8 cellular contexts compared by ENCODE assay signal in the genomic region with DNA sequence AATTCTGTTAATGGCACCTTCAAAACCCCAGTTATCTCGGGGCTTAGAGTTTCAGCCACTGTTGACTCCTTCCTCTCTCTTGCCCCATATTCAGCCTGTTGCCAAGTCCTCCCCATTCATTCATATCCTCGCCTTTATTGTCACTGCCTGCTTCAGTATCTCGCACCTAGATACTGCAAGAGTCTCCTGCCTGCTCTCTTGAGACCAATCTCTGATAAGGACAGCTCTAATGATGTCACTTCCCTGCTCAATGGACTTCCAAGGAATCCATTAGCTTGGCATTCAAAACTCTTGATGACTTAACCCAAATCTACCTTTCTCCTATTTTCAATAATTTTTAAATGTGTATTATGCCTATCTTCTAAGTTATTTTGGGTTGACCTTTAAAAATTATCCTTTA. TPM values are rescaled to one million over a fixed set of nuclear protein-coding genes. Genes with fewer than 3 reads are reported as not detected.
DNase-seq lines count a peak whose midpoint lies in the region; ATAC-seq, FAIRE-seq and TF ChIP-seq lines count a peak whose summit lies in the region.

No MANE protein-coding gene starts in this region.

- H3K4me3 Mint-ChIP-seq in activated naive CD4-positive, alpha-beta T cell treated with anti-CD3 and anti-CD28 coated beads, Interleukin-2, amount 10 ng/mL, durations not matched to agents 7 days and 5 days = peak overlapping the region; percentile 90
- H3K4me3 Mint-ChIP-seq in astrocyte (ENCODE audit: unreplicated experiment) = peak overlapping the region; percentile 94

- peaks cover 14% of the 10 kb centered on the region for H4K20me1 ChIP-seq in astrocyte (ENCODE audit: insufficient read depth, low read length)
- no peaks in the 10 kb centered on the region for H4K20me1 ChIP-seq in HepG2 (ENCODE audit: insufficient read depth, low read length)

- H3K36me3 ChIP-seq in astrocyte (ENCODE audit: insufficient read depth, low read length) (peaks cover 3% of the 10 kb centered on the region), HepG2 (replicated peaks in 1 of 2; ENCODE audit: control insufficient read depth in 1 of 2, insufficient read depth in 2 of 2, low read length in 2 of 2) (no peaks in the 10 kb centered on the region), transverse colon (no peaks in the 10 kb centered on the region)

- H3K9ac ChIP-seq in astrocyte (ENCODE audit: low read length) = no peak overlapping the region
- peak overlapping the region; percentile 75 for H3K9ac ChIP-seq in HepG2 (ENCODE audit: insufficient read depth, low read depth, low read length)

- TF ChIP-seq POLR2A in HepG2 (IDR thresholded peaks at IDR 0.05; ENCODE audit: insufficient read depth in 1 of 2, low read depth in 2 of 2, low read length in 2 of 2) (no peak), transverse colon (IDR thresholded peaks at IDR 0.05) (no peak)

- FAIRE-seq in astrocyte (lab: Jason Lieb, UNC) = no peak
- no peak for FAIRE-seq in HepG2 (lab: Jason Lieb, UNC)
- FAIRE-seq in D721Med (lab: Jason Lieb, UNC) = no peak

- H3K27ac Mint-ChIP-seq in activated naive CD4-positive, alpha-beta T cell treated with anti-CD3 and anti-CD28 coated beads, Interleukin-2, amount 10 ng/mL, durations not matched to agents 7 days and 5 days = no peak overlapping the region
- H3K27ac Mint-ChIP-seq in activated naive CD4-positive, alpha-beta T cell treated with anti-CD3 and anti-CD28 coated beads, Interleukin-2, amount 50 U/mL, for 72 hours = peak overlapping the region in 1 of 2 donors; percentile 77
- H3K27ac Mint-ChIP-seq in astrocyte (ENCODE audit: unreplicated experiment) = no peak overlapping the region

- peaks cover 6% of the 10 kb centered on the region for H3K36me3 Mint-ChIP-seq in activated naive CD4-positive, alpha-beta T cell treated with anti-CD3 and anti-CD28 coated beads, Interleukin-2, amount 10 ng/mL, durations not matched to agents 7 days and 5 days
- H3K36me3 Mint-ChIP-seq in activated naive CD4-positive, alpha-beta T cell treated with anti-CD3 and anti-CD28 coated beads, Interleukin-2, amount 50 U/mL, for 72 hours = no peaks in the 10 kb centered on the region
- no peaks in the 10 kb centered on the region for H3K36me3 Mint-ChIP-seq in astrocyte (ENCODE audit: low read depth, unreplicated experiment)

- H3K9me3 ChIP-seq in astrocyte (ENCODE audit: insufficient read depth, low read depth, low read length) = no peaks in the 10 kb centered on the region
- H3K9me3 ChIP-seq in HepG2 (ENCODE audit: low read length) = no peaks in the 10 kb centered on the region
- H3K9me3 ChIP-seq in transverse colon = no peaks in the 10 kb centered on the region

- H3K27ac ChIP-seq in astrocyte (ENCODE audit: low read depth, low read length) = no peak overlapping the region
- no peak overlapping the region for H3K27ac ChIP-seq in HepG2 (ENCODE audit: extremely low read length, insufficient read depth, low read length)
- H3K27ac ChIP-seq in transverse colon = peak overlapping the region; percentile 89 to 97 (median 95)

- H3K4me2 ChIP-seq in astrocyte (ENCODE audit: low read length) (peak overlapping the region; percentile 86), HepG2 (ENCODE audit: low read depth, low read length) (peak overlapping the region; percentile 77)

- H3K4me3 ChIP-seq in astrocyte (ENCODE audit: insufficient read depth, low read depth, low read length) (peak overlapping the region; percentile 72), HepG2 (replicated peaks in 1 of 3; ENCODE audit: insufficient read depth in 1 of 3, low read depth in 2 of 3, low read length in 3 of 3) (peak overlapping the region; percentile 78 to 85 (median 79); a peak in 5 of 6 replicates), transverse colon (peak overlapping the region in 2 of 4 donors; percentile 78 to 83)

- TF ChIP-seq RAD21 in HepG2 (CRISPR knock-in tag; IDR thresholded peaks at IDR 0.05) = no peak

- TSS peak; percentile 79 for BruUV-seq in HepG2 (replicated peaks; lab: Mats Ljungman, UMichigan)

- intact Hi-C loops in HepG2 (cut with micrococcal nuclease; ENCODE audit: unreplicated experiment) = no loop called here
- intact Hi-C loops in transverse colon (cut with DNase I; ENCODE audit: low total_unique reads) = no loop called here

- peaks cover 27% of the 10 kb centered on the region for H3K4me1 Mint-ChIP-seq in activated naive CD4-positive, alpha-beta T cell treated with anti-CD3 and anti-CD28 coated beads, Interleukin-2, amount 10 ng/mL, durations not matched to agents 7 days and 5 days
- H3K4me1 Mint-ChIP-seq in astrocyte (ENCODE audit: low read depth, unreplicated experiment) = peaks cover 6% of the 10 kb centered on the region

- POLR2A ChIA-PET in HepG2 (lab: Yijun Ruan, JAX) = interaction anchor here (0.6 to 2.6 kb wide), 6 partner anchors 8 to 218 kb away, joined by 3 to 13 read pairs (median 6); partner anchors contain the start of genes RPL39, SEPTIN6 and STEEP1

- DNase-seq in activated naive CD4-positive, alpha-beta T cell treated with anti-CD3 and anti-CD28 coated beads, Interleukin-2, amount 10 ng/mL, durations not matched to agents 7 days and 5 days = no peak
- no peak for DNase-seq in activated naive CD4-positive, alpha-beta T cell treated with anti-CD3 and anti-CD28 coated beads, Interleukin-2, amount 50 U/mL, for 72 hours (ENCODE audit: low spot score in 2 of 2)
- no peak for DNase-seq in astrocyte (ENCODE audit: low read depth)
- DNase-seq in HepG2 (ENCODE audit: low spot score) = no peak
- DNase-seq in transverse colon = no peak
- DNase-seq in D721Med (ENCODE audit: insufficient read length, low spot score) = no peak
- DNase-seq in SHP77 treated with DMSO at 0.1 percent for 48 hours (lab: John Stamatoyannopoulos, UW) = no peak

- H3K79me2 ChIP-seq in astrocyte (ENCODE audit: insufficient read depth, low read length) (peaks cover 21% of the 10 kb centered on the region), HepG2 (ENCODE audit: insufficient read depth, low read length) (peaks cover 7% of the 10 kb centered on the region)

- H3K27me3 ChIP-seq in astrocyte (ENCODE audit: insufficient read depth, low read length) (no peaks in the 10 kb centered on the region), HepG2 (ENCODE audit: control insufficient read depth in 1 of 2, insufficient read depth in 2 of 2, low read length in 2 of 2) (no peaks in the 10 kb centered on the region), transverse colon (no peaks in the 10 kb centered on the region)

- no peak overlapping the region for H2AFZ ChIP-seq in astrocyte (ENCODE audit: low read depth, low read length)
- no peak overlapping the region for H2AFZ ChIP-seq in HepG2 (ENCODE audit: low read length)

- H3K9me3 Mint-ChIP-seq in activated naive CD4-positive, alpha-beta T cell treated with anti-CD3 and anti-CD28 coated beads, Interleukin-2, amount 10 ng/mL, durations not matched to agents 7 days and 5 days = no peaks in the 10 kb centered on the region
- H3K9me3 Mint-ChIP-seq in activated naive CD4-positive, alpha-beta T cell treated with anti-CD3 and anti-CD28 coated beads, Interleukin-2, amount 50 U/mL, for 72 hours = no peaks in the 10 kb centered on the region
- H3K9me3 Mint-ChIP-seq in astrocyte (ENCODE audit: unreplicated experiment) = no peaks in the 10 kb centered on the region

- no peak for ATAC-seq in activated naive CD4-positive, alpha-beta T cell treated with anti-CD3 and anti-CD28 coated beads, Interleukin-2, amount 50 U/mL, for 72 hours
- no peak for ATAC-seq in HepG2
- no peak for ATAC-seq in GM18907 (IDR thresholded peaks at IDR 0.05; ENCODE audit: unreplicated experiment)

- H3K27me3 Mint-ChIP-seq in activated naive CD4-positive, alpha-beta T cell treated with anti-CD3 and anti-CD28 coated beads, Interleukin-2, amount 10 ng/mL, durations not matched to agents 7 days and 5 days = peaks cover 8% of the 10 kb centered on the region
- H3K27me3 Mint-ChIP-seq in astrocyte (ENCODE audit: low read depth, unreplicated experiment) = no peaks in the 10 kb centered on the region

- H3K4me1 ChIP-seq in astrocyte (ENCODE audit: insufficient read depth, low read length) = no peaks in the 10 kb centered on the region
- peaks cover 30% of the 10 kb centered on the region; the same call in 1 of the 2 replicates for H3K4me1 ChIP-seq in HepG2 (ENCODE audit: insufficient read depth, low read length)
- H3K4me1 ChIP-seq in transverse colon = peaks cover 0 to 22% (median 4%) of the 10 kb centered on the region in 4 donors

- CTCF ChIA-PET in activated naive CD4-positive, alpha-beta T cell treated with anti-CD3 and anti-CD28 coated beads, Interleukin-2, amount 10 ng/mL, durations not matched to agents 7 days and 5 days (lab: Charles Lee) = no interaction called here
- CTCF ChIA-PET in HepG2 (lab: Yijun Ruan, JAX; ENCODE audit: low intra/inter-chr PET ratio, low total read pairs) = no interaction called here

- 65% methylated on average over 3 of the region's 3 CpGs for WGBS in HepG2 (ENCODE audit: low lambda C conversion rate)
- 50 to 57% methylated on average over 3 of the region's 3 CpGs for WGBS in transverse colon (ENCODE audit: low coverage in 1 of 2), 2 donors

- no peak for TF ChIP-seq CTCF in astrocyte (IDR thresholded peaks at IDR 0.05; ENCODE audit: insufficient read depth, low read depth, low read length)
- no peak for TF ChIP-seq CTCF in HepG2 (CRISPR knock-in tag; IDR thresholded peaks at IDR 0.05)
- no peak for TF ChIP-seq CTCF in transverse colon (IDR thresholded peaks at IDR 0.05)
- no peak for TF ChIP-seq CTCF in D721Med (IDR thresholded peaks at IDR 0.05; ENCODE audit: insufficient read depth, missing control alignments)

- no peak for TF ChIP-seq EP300 in HepG2 (IDR thresholded peaks at IDR 0.05; ENCODE audit: low read depth in 2 of 2, low read length in 2 of 2)
- no peak for TF ChIP-seq EP300 in HepG2 (CRISPR knock-in tag; IDR thresholded peaks at IDR 0.05; ENCODE audit: borderline replicate concordance)
- no peak for TF ChIP-seq EP300 in transverse colon (IDR thresholded peaks at IDR 0.05; ENCODE audit: low read depth)

- in situ Hi-C loops in HepG2 (cut with HindIII; ENCODE audit: extremely low pct_ligation_motif_present, low pct_unique_long_range_greater_than_20kb) = no loop called here
- in situ Hi-C loops in transverse colon (cut with MboI; ENCODE audit: low pct_ligation_motif_present in 1 of 4, low pct_unique_long_range_greater_than_20kb in 1 of 4, low sequenced_read_pairs in 3 of 4) = no loop called here

RNA-seq across cellular contexts. Expression of gene UBE2A, which starts 1.1 kb away (rescaled TPM):
- 10 to 100 TPM; 48.1 to 78.2 TPM for total RNA-seq in activated naive CD4-positive, alpha-beta T cell treated with anti-CD3 and anti-CD28 coated beads, Interleukin-2, amount 50 U/mL, for 72 hours
- total RNA-seq in astrocyte (75.9 and 78.9 TPM in 2 replicates), HepG2 (2016; rRNA removed; fragmentation: Illumina TruSeq; extraction: Trizol) (17.0 and 22.0 TPM in 2 replicates), transverse colon (10 to 100 TPM; 26.1 to 87.9 (median 72.5) TPM)
- total RNA-seq in HepG2 (2016; cell fraction: cytosol; rRNA removed; fragmentation: Illumina TruSeq; extraction: Trizol; ENCODE audit: low read depth) = 4.3 and 5.1 TPM in 2 replicates
- 21.6 and 22.4 TPM in 2 replicates for total RNA-seq in HepG2 (2016; cell fraction: insoluble cytoplasmic fraction; rRNA removed; fragmentation: Illumina TruSeq; extraction: Trizol)
- total RNA-seq in HepG2 (2016; cell fraction: membrane; rRNA removed; fragmentation: Illumina TruSeq; extraction: Trizol) = 15.3 and 15.9 TPM in 2 replicates
- 24.1 and 26.3 TPM in 2 replicates for total RNA-seq in HepG2 (2016; cell fraction: nucleus; rRNA removed; fragmentation: Illumina TruSeq; extraction: Trizol)
- polyA plus RNA-seq in HepG2 (2011; rRNA removed) = 24.8 and 30.5 TPM in 2 replicates
- 15.2 and 16.7 TPM in 2 replicates for polyA plus RNA-seq in HepG2 (2011; cell fraction: cytosol; rRNA removed)
- polyA plus RNA-seq in HepG2 (2011; cell fraction: nucleus; rRNA removed) = 24.2 and 31.0 TPM in 2 replicates
- polyA plus RNA-seq in HepG2 (2012) = 23.5 and 26.3 TPM in 2 replicates
- 6.0 and 9.4 TPM in 2 replicates for polyA plus RNA-seq in HepG2 (2016; cell fraction: cytosol; fragmentation: Illumina TruSeq; extraction: Trizol; ENCODE audit: low read depth)
- polyA plus RNA-seq in HepG2 (2016; cell fraction: insoluble cytoplasmic fraction; fragmentation: Illumina TruSeq; extraction: Trizol; ENCODE audit: low read depth) = 43.0 and 43.9 TPM in 2 replicates
- polyA plus RNA-seq in HepG2 (2016; cell fraction: membrane; fragmentation: Illumina TruSeq; extraction: Trizol; ENCODE audit: low read depth) = 13.2 and 16.4 TPM in 2 replicates
- 51.7 and 52.4 TPM in 2 replicates for polyA plus RNA-seq in HepG2 (2016; cell fraction: nucleus; fragmentation: Illumina TruSeq; extraction: Trizol; ENCODE audit: insufficient read depth, low read depth)
- polyA minus RNA-seq in HepG2 (2011; rRNA and poly(A)+ RNA removed; ENCODE audit: low replicate concordance) = 5.4 and 23.0 TPM in 2 replicates
- 14.6 and 15.2 TPM in 2 replicates for polyA minus RNA-seq in HepG2 (2011; cell fraction: cytosol; rRNA and poly(A)+ RNA removed)
- 29.0 and 32.7 TPM in 2 replicates for polyA minus RNA-seq in HepG2 (2011; cell fraction: nucleus; rRNA and poly(A)+ RNA removed)

RNA-seq across cellular contexts. Expression of gene STEEP1, which starts 8.0 kb away (rescaled TPM):
- 10 to 100 TPM; 22.0 to 25.5 TPM for total RNA-seq in activated naive CD4-positive, alpha-beta T cell treated with anti-CD3 and anti-CD28 coated beads, Interleukin-2, amount 50 U/mL, for 72 hours
- 19.2 and 22.1 TPM in 2 replicates for total RNA-seq in astrocyte
- total RNA-seq in HepG2 (2016; rRNA removed; fragmentation: Illumina TruSeq; extraction: Trizol) = 23.1 and 37.7 TPM in 2 replicates
- 3.5 and 6.3 TPM in 2 replicates for total RNA-seq in HepG2 (2016; cell fraction: cytosol; rRNA removed; fragmentation: Illumina TruSeq; extraction: Trizol; ENCODE audit: low read depth)
- total RNA-seq in HepG2 (2016; cell fraction: insoluble cytoplasmic fraction; rRNA removed; fragmentation: Illumina TruSeq; extraction: Trizol) = 24.8 and 38.3 TPM in 2 replicates
- 6.4 and 8.8 TPM in 2 replicates for total RNA-seq in HepG2 (2016; cell fraction: membrane; rRNA removed; fragmentation: Illumina TruSeq; extraction: Trizol)
- 12.4 and 12.7 TPM in 2 replicates for total RNA-seq in HepG2 (2016; cell fraction: nucleus; rRNA removed; fragmentation: Illumina TruSeq; extraction: Trizol)
- polyA plus RNA-seq in HepG2 (2011; rRNA removed) = 7.7 and 8.6 TPM in 2 replicates
- polyA plus RNA-seq in HepG2 (2011; cell fraction: cytosol; rRNA removed) = 5.8 and 8.6 TPM in 2 replicates
- 5.0 and 6.6 TPM in 2 replicates for polyA plus RNA-seq in HepG2 (2011; cell fraction: nucleus; rRNA removed)
- polyA plus RNA-seq in HepG2 (2012) = 11.1 and 14.4 TPM in 2 replicates
- polyA plus RNA-seq in HepG2 (2016; cell fraction: cytosol; fragmentation: Illumina TruSeq; extraction: Trizol; ENCODE audit: low read depth) = 1.9 and 2.4 TPM in 2 replicates
- polyA plus RNA-seq in HepG2 (2016; cell fraction: insoluble cytoplasmic fraction; fragmentation: Illumina TruSeq; extraction: Trizol; ENCODE audit: low read depth) = 29.0 and 34.7 TPM in 2 replicates
- polyA plus RNA-seq in HepG2 (2016; cell fraction: membrane; fragmentation: Illumina TruSeq; extraction: Trizol; ENCODE audit: low read depth) = 4.7 and 5.8 TPM in 2 replicates
- 17.2 and 17.7 TPM in 2 replicates for polyA plus RNA-seq in HepG2 (2016; cell fraction: nucleus; fragmentation: Illumina TruSeq; extraction: Trizol; ENCODE audit: insufficient read depth, low read depth)
- polyA minus RNA-seq in HepG2 (2011; rRNA and poly(A)+ RNA removed; ENCODE audit: low replicate concordance) = 10.0 and 27.2 TPM in 2 replicates
- polyA minus RNA-seq in HepG2 (2011; cell fraction: cytosol; rRNA and poly(A)+ RNA removed) = 6.5 and 7.5 TPM in 2 replicates
- 10.2 and 11.1 TPM in 2 replicates for polyA minus RNA-seq in HepG2 (2011; cell fraction: nucleus; rRNA and poly(A)+ RNA removed)
- 10 to 100 TPM; 26.9 to 59.5 (median 32.4) TPM for total RNA-seq in transverse colon

RNA-seq across cellular contexts. Expression of gene NKRF, which starts 33.0 kb away (rescaled TPM):
- total RNA-seq in activated naive CD4-positive, alpha-beta T cell treated with anti-CD3 and anti-CD28 coated beads, Interleukin-2, amount 50 U/mL, for 72 hours = 10 to 100 TPM; 17.1 to 21.9 TPM
- total RNA-seq in astrocyte (10.8 and 11.6 TPM in 2 replicates), HepG2 (2016; rRNA removed; fragmentation: Illumina TruSeq; extraction: Trizol) (6.0 and 12.2 TPM in 2 replicates), transverse colon (1 to 10 TPM; 1.5 to 6.8 (median 3.3) TPM)
- 0.51 and 0.79 TPM in 2 replicates for total RNA-seq in HepG2 (2016; cell fraction: cytosol; rRNA removed; fragmentation: Illumina TruSeq; extraction: Trizol; ENCODE audit: low read depth)
- 6.2 and 11.8 TPM in 2 replicates for total RNA-seq in HepG2 (2016; cell fraction: insoluble cytoplasmic fraction; rRNA removed; fragmentation: Illumina TruSeq; extraction: Trizol)
- 3.2 and 3.5 TPM in 2 replicates for total RNA-seq in HepG2 (2016; cell fraction: membrane; rRNA removed; fragmentation: Illumina TruSeq; extraction: Trizol)
- total RNA-seq in HepG2 (2016; cell fraction: nucleus; rRNA removed; fragmentation: Illumina TruSeq; extraction: Trizol) = 7.9 and 9.5 TPM in 2 replicates
- 2.9 and 3.3 TPM in 2 replicates for polyA plus RNA-seq in HepG2 (2011; rRNA removed)
- polyA plus RNA-seq in HepG2 (2011; cell fraction: cytosol; rRNA removed) = 1.7 and 2.7 TPM in 2 replicates
- polyA plus RNA-seq in HepG2 (2011; cell fraction: nucleus; rRNA removed) = 3.1 and 3.2 TPM in 2 replicates
- polyA plus RNA-seq in HepG2 (2012) = 6.7 and 8.1 TPM in 2 replicates
- 0.48 and 0.50 TPM in 2 replicates for polyA plus RNA-seq in HepG2 (2016; cell fraction: cytosol; fragmentation: Illumina TruSeq; extraction: Trizol; ENCODE audit: low read depth)
- polyA plus RNA-seq in HepG2 (2016; cell fraction: insoluble cytoplasmic fraction; fragmentation: Illumina TruSeq; extraction: Trizol; ENCODE audit: low read depth) = 10.8 and 11.1 TPM in 2 replicates
- 1.5 and 2.1 TPM in 2 replicates for polyA plus RNA-seq in HepG2 (2016; cell fraction: membrane; fragmentation: Illumina TruSeq; extraction: Trizol; ENCODE audit: low read depth)
- polyA plus RNA-seq in HepG2 (2016; cell fraction: nucleus; fragmentation: Illumina TruSeq; extraction: Trizol; ENCODE audit: insufficient read depth, low read depth) = 10.9 and 13.0 TPM in 2 replicates
- polyA minus RNA-seq in HepG2 (2011; rRNA and poly(A)+ RNA removed; ENCODE audit: low replicate concordance) = 3.8 and 8.4 TPM in 2 replicates
- polyA minus RNA-seq in HepG2 (2011; cell fraction: cytosol; rRNA and poly(A)+ RNA removed) = 5.5 and 6.5 TPM in 2 replicates
- polyA minus RNA-seq in HepG2 (2011; cell fraction: nucleus; rRNA and poly(A)+ RNA removed) = 7.2 and 9.7 TPM in 2 replicates

Comparison
In these comparisons a context has a peak if more than half of its experiments do, and no peak if none do; other contexts are left out.
1. H3K27ac ChIP-seq: peak in transverse colon (4 of 4); none in astrocyte (single experiment) and HepG2 (single experiment).